9 cellular contexts compared by ENCODE assay signal in the genomic region with DNA sequence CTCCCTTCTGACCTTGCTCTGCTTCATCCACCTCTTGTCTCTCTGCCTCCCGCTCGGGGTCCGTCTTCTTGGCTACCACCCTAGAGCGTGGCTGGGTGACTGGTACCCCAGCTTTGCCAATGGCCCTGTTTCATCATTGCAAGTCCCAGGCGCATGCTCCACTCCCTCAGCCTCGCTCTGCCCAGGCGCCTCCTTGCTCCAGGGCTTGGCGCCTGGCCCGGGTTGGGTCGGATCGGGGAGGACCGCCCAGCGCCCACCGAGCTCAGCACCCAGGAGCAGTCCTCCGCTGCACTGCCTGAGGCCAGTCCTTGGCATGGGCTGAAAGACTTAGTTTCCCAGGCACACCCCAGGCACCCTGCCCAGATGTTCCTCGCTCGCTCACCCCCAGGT. TPM values are rescaled to one million over a fixed set of nuclear protein-coding genes. Genes with fewer than 3 reads are reported as not detected.
A peak's percentile ranks its signal among the peaks of the same experiment; 100 is the strongest.
DNase-seq lines count a peak whose midpoint lies in the region; ATAC-seq and TF ChIP-seq lines count a peak whose summit lies in the region.
"Had no signal": no experiment of that assay in that cellular context is flagged by ENCODE, and none has a peak within 500 bp of the region (broad histone marks: within the 10 kb centered on the region; RNA-seq: fewer than 3 reads in every experiment).

No MANE protein-coding gene starts in this region.

- no peak overlapping the region for H2AFZ ChIP-seq in PC-9

- no peak for ATAC-seq in effector memory CD8-positive, alpha-beta T cell (replicated peaks)

- no peaks in the 10 kb centered on the region for H3K9me3 Mint-ChIP-seq in effector memory CD8-positive, alpha-beta T cell

- H3K36me3 Mint-ChIP-seq in effector memory CD8-positive, alpha-beta T cell (ENCODE audit: insufficient read depth) = no peaks in the 10 kb centered on the region

- H3K9ac ChIP-seq in HUES64 (ENCODE audit: low read depth, low read length) = no peak overlapping the region

- BruUV-seq in PC-9 (replicated peaks; lab: Mats Ljungman, UMichigan) = no TSS peak

- peak; percentile 41 for DNase-seq in choroid plexus epithelial cell (ENCODE audit: low read depth)
- DNase-seq in tibial artery = peak; percentile 58 to 89
- DNase-seq in PC-9 = no peak
- no peak for DNase-seq in effector memory CD8-positive, alpha-beta T cell
- DNase-seq in stimulated activated CD4-positive, alpha-beta T cell treated with anti-CD3 and anti-CD28 coated beads, Interleukin-4, amount 100 ng/mL, for 1 hour = no peak
- no peak for DNase-seq in glomerular visceral epithelial cell (ENCODE audit: extremely low spot score)
- DNase-seq: effector memory CD4-positive, alpha-beta T cell had no signal

- intact Hi-C loops in tibial artery (cut with DNase I; ENCODE audit: low total_unique reads) (no loop called here), PC-9 (cut with micrococcal nuclease; ENCODE audit: unreplicated experiment) (no loop called here)

- H3K4me1 Mint-ChIP-seq in effector memory CD8-positive, alpha-beta T cell (ENCODE audit: low read depth in 2 of 2) = no peaks in the 10 kb centered on the region

- H4K20me1 ChIP-seq in PC-9 (ENCODE audit: insufficient read depth) = no peaks in the 10 kb centered on the region

- no peaks in the 10 kb centered on the region for H3F3A ChIP-seq in PC-9 (ENCODE audit: insufficient read depth, low read depth)

- TF ChIP-seq CTCF in choroid plexus epithelial cell (conservative IDR thresholded peaks at IDR 0.05; ENCODE audit: low read depth, low read length) (no peak), tibial artery (IDR thresholded peaks at IDR 0.05) (no peak), PC-9 (conservative IDR thresholded peaks at IDR 0.05) (no peak)

- POLR2A ChIA-PET in PC-9 (lab: Charles Lee; ENCODE audit: unreplicated experiment) = no interaction called here

- H3K27ac Mint-ChIP-seq in effector memory CD8-positive, alpha-beta T cell = no peak overlapping the region

- WGBS in HUES64 = 79% methylated on average over 17 of the region's 17 CpGs

- H3K79me2 ChIP-seq in PC-9 (ENCODE audit: low read depth) = no peaks in the 10 kb centered on the region

- peaks cover 0 to 16% of the 10 kb centered on the region in 2 donors for H3K27me3 Mint-ChIP-seq in effector memory CD8-positive, alpha-beta T cell

- no peaks in the 10 kb centered on the region; the same call in 1 of the 2 replicates for H3K27me3 ChIP-seq in HUES64 (ENCODE audit: insufficient read depth, low read length)
- H3K27me3 ChIP-seq in layer of hippocampus (ENCODE audit: control insufficient read depth, insufficient read depth, low read length) = no peaks in the 10 kb centered on the region
- H3K27me3 ChIP-seq in tibial artery = no peaks in the 10 kb centered on the region
- H3K27me3 ChIP-seq in PC-9 (ENCODE audit: insufficient read depth, low read depth) = peaks cover 23% of the 10 kb centered on the region

- H3K4me3 Mint-ChIP-seq in effector memory CD8-positive, alpha-beta T cell = no peak overlapping the region

- H3K36me3 ChIP-seq in HUES64 (ENCODE audit: insufficient read depth, low read length) (no peaks in the 10 kb centered on the region), tibial artery (no peaks in the 10 kb centered on the region), PC-9 (ENCODE audit: low read depth) (no peaks in the 10 kb centered on the region)

- H3K9me3 ChIP-seq in HUES64 (ENCODE audit: insufficient read depth, low read depth, low read length) = no peaks in the 10 kb centered on the region
- no peaks in the 10 kb centered on the region for H3K9me3 ChIP-seq in tibial artery
- no peaks in the 10 kb centered on the region for H3K9me3 ChIP-seq in PC-9 (ENCODE audit: insufficient read depth, low read depth)

- CTCF ChIA-PET in PC-9 (lab: Charles Lee) = no interaction called here

- H3K4me1 ChIP-seq in HUES64 (ENCODE audit: insufficient read depth, low read length) (0 out of 2 replicates have a peak, but pooled peaks cover 4% of the 10 kb centered on the region), tibial artery (peaks cover 0 to 64% (median 42%) of the 10 kb centered on the region in 4 donors), PC-9 (replicated peaks; ENCODE audit: insufficient read depth) (no peaks in the 10 kb centered on the region)

- H3K27ac ChIP-seq in HUES64 (ENCODE audit: low read depth, low read length) (no peak overlapping the region), layer of hippocampus (ENCODE audit: low read depth, low read length) (peak overlapping the region; percentile 75), tibial artery (peak overlapping the region; percentile 86 to 93), PC-9 (no peak overlapping the region)

- H3K9me2 ChIP-seq in PC-9 (ENCODE audit: insufficient read depth) = no peaks in the 10 kb centered on the region

- H3K4me3 ChIP-seq in HUES64 (ENCODE audit: low read length) = peak overlapping the region; percentile 40; the same call in 1 of the 2 replicates
- peak overlapping the region; percentile 50 for H3K4me3 ChIP-seq in choroid plexus epithelial cell (ENCODE audit: low read depth, low read length)
- H3K4me3 ChIP-seq in tibial artery = peak overlapping the region; percentile 64 to 69
- no peak overlapping the region for H3K4me3 ChIP-seq in PC-9

- no peak overlapping the region for H3K4me2 ChIP-seq in PC-9

RNA-seq across cellular contexts. Expression of gene BGN, which starts 0.6 kb away (rescaled TPM):
- 6.6 TPM for polyA plus RNA-seq in HUES64 (2013, experiment 1 of 2)
- 13.8 TPM for polyA plus RNA-seq in HUES64 (2013, experiment 2 of 2)
- total RNA-seq in PC-9 (2021) = 0.33 and 0.70 TPM in 2 replicates

RNA-seq across cellular contexts. Expression of gene ATP2B3, which starts 22.1 kb away (rescaled TPM):
- polyA plus RNA-seq in HUES64 (2013, experiment 1 of 2) = 0.10 TPM
- 0.44 TPM for polyA plus RNA-seq in HUES64 (2013, experiment 2 of 2)
- not detected in 2 replicates for total RNA-seq in PC-9 (2021)

RNA-seq across cellular contexts. Expression of gene HAUS7, which starts 25.0 kb away (rescaled TPM):
- 36.6 TPM for polyA plus RNA-seq in HUES64 (2013, experiment 1 of 2)
- polyA plus RNA-seq in HUES64 (2013, experiment 2 of 2) = 34.6 TPM
- total RNA-seq in PC-9 (2021) = 29.3 and 33.4 TPM in 2 replicates

RNA-seq across cellular contexts. Expression of gene TREX2, which starts 49.5 kb away (rescaled TPM):
- 0.25 TPM for polyA plus RNA-seq in HUES64 (2013, experiment 1 of 2)
- not detected for polyA plus RNA-seq in HUES64 (2013, experiment 2 of 2)
- 2.0 and 2.3 TPM in 2 replicates for total RNA-seq in PC-9 (2021)

Comparison
In these comparisons a context has a peak if more than half of its experiments do, and no peak if none do; other contexts are left out.
1. H3K27ac ChIP-seq: peak in layer of hippocampus (single experiment) and tibial artery (2 of 2); none in HUES64 (single experiment) and PC-9 (single experiment).
2. DNase-seq: peak in choroid plexus epithelial cell (single experiment) and tibial artery (2 of 2); none in PC-9 (0 of 2), effector memory CD8-positive, alpha-beta T cell (0 of 3), stimulated activated CD4-positive, alpha-beta T cell treated with anti-CD3 and anti-CD28 coated beads, Interleukin-4, amount 100 ng/mL, for 1 hour (single experiment) and glomerular visceral epithelial cell (single experiment).